8 cellular contexts compared by ENCODE assay signal in genomic region chrX:104922206-104922621, GRCh38.
A peak's percentile ranks its signal among the peaks of the same experiment; 100 is the strongest.
DNase-seq lines count a peak whose midpoint lies in the region; ATAC-seq and TF ChIP-seq lines count a peak whose summit lies in the region.

No MANE protein-coding gene starts in this region.

- H3K4me1 ChIP-seq in DND-41 (ENCODE audit: insufficient read depth, low read length) (no peaks in the 10 kb centered on the region), neutrophil (ENCODE audit: control insufficient read depth in 1 of 2, insufficient read depth in 1 of 2, low read depth in 1 of 2, low read length in 1 of 2) (no peaks in the 10 kb centered on the region), tibial artery (no peaks in the 10 kb centered on the region)

- 0 out of 2 replicates have a peak overlapping the region, but pooled peaks have one; percentile 9 for H2AFZ ChIP-seq in DND-41 (ENCODE audit: low read depth, low read length)

- TF ChIP-seq CTCF in DND-41 (IDR thresholded peaks at IDR 0.05; ENCODE audit: borderline replicate concordance, extremely low read depth, low read length, poor library complexity, severe bottlenecking) (peak; percentile 93), fibroblast of mammary gland (conservative IDR thresholded peaks at IDR 0.05; ENCODE audit: control insufficient read depth, insufficient read depth, low read depth, low read length) (peak; percentile 100), neutrophil (IDR thresholded peaks at IDR 0.05) (peak; percentile 65), tibial artery (IDR thresholded peaks at IDR 0.05) (peak; percentile 82 to 88)

- H3K9ac ChIP-seq in DND-41 (ENCODE audit: low read depth, low read length): no peak overlapping the region

- H3K27ac ChIP-seq in DND-41 (ENCODE audit: low read length) (no peak overlapping the region), neutrophil (no peak overlapping the region), tibial artery (no peak overlapping the region)

- H3K27me3 ChIP-seq in DND-41 (ENCODE audit: insufficient read depth, low read length, poor library complexity): no peaks in the 10 kb centered on the region
- no peaks in the 10 kb centered on the region for H3K27me3 ChIP-seq in neutrophil
- H3K27me3 ChIP-seq in tibial artery: no peaks in the 10 kb centered on the region

- H3K79me2 ChIP-seq in DND-41 (ENCODE audit: insufficient read depth, low read length): no peaks in the 10 kb centered on the region

- H3K4me3 ChIP-seq in DND-41 (ENCODE audit: low read depth in 1 of 2, low read length in 2 of 2): no peak overlapping the region
- H3K4me3 ChIP-seq in fibroblast of mammary gland (ENCODE audit: control insufficient read depth, low read depth, low read length): no peak overlapping the region
- H3K4me3 ChIP-seq in neutrophil (ENCODE audit: low read depth in 1 of 2, low read length in 1 of 2): no peak overlapping the region
- no peak overlapping the region for H3K4me3 ChIP-seq in tibial artery

- H3K4me2 ChIP-seq in DND-41 (ENCODE audit: insufficient read depth, low read length): no peak overlapping the region

- ATAC-seq in DND-41 (ENCODE audit: insufficient read depth, low read depth): peak; percentile 81
- ATAC-seq in GM21526 (IDR thresholded peaks at IDR 0.05; ENCODE audit: low FRiP score, unreplicated experiment): peak; percentile 99

- no peaks in the 10 kb centered on the region for H4K20me1 ChIP-seq in DND-41 (ENCODE audit: insufficient read depth, low read length)

- DNase-seq in DND-41 (peak; percentile 60), HS-5 (ENCODE audit: low read depth) (peak; percentile 22), NOMO-1 treated with DMSO at 0.1 percent for 48 hours (lab: John Stamatoyannopoulos, UW; ENCODE audit: unreplicated experiment) (peak; percentile 69), fibroblast of mammary gland (ENCODE audit: low read depth) (peak; percentile 78), tibial artery (peak; percentile 56 to 78)
- peak; percentile 62 for DNase-seq in activated CD8-positive, alpha-beta memory T cell treated with anti-CD3 and anti-CD28 coated beads, Interleukin-2, amount 50 U/mL, for 48 hours

- H3K9me3 ChIP-seq in DND-41 (ENCODE audit: insufficient read depth, low read length, severe bottlenecking) (no peaks in the 10 kb centered on the region), neutrophil (no peaks in the 10 kb centered on the region), tibial artery (no peaks in the 10 kb centered on the region)

- intact Hi-C loops in tibial artery (cut with DNase I; ENCODE audit: low total_unique reads): no loop called here

- H3K36me3 ChIP-seq in DND-41 (ENCODE audit: insufficient read depth, low read length) (no peaks in the 10 kb centered on the region), neutrophil (no peaks in the 10 kb centered on the region), tibial artery (no peaks in the 10 kb centered on the region)

Comparison
In these comparisons a context has a peak if more than half of its experiments do, and no peak if none do; other contexts are left out.
1. DNase-seq: peak in every context shown above with its lines; median percentile 78 in fibroblast of mammary gland; 69 in NOMO-1 treated with DMSO at 0.1 percent for 48 hours; 67 in tibial artery; 62 in activated CD8-positive, alpha-beta memory T cell treated with anti-CD3 and anti-CD28 coated beads, Interleukin-2, amount 50 U/mL, for 48 hours; 60 in DND-41; 22 in HS-5.